In genomic region chr11:112302226-112302868, GRCh38 we compare ENCODE assay signal across 13 cellular contexts. TPM values are rescaled to one million over a fixed set of nuclear protein-coding genes. Genes with fewer than 3 reads are reported as not detected.
DNase-seq lines count a peak whose midpoint lies in the region; TF ChIP-seq lines count a peak whose summit lies in the region.
"Had no signal": no experiment of that assay in that cellular context is flagged by ENCODE, and none has a peak within 500 bp of the region (broad histone marks: within the 10 kb centered on the region; RNA-seq: fewer than 3 reads in every experiment).

No MANE protein-coding gene starts in this region.

- H3K9me3 Mint-ChIP-seq in activated CD4-positive, alpha-beta T cell treated with anti-CD3 and anti-CD28 coated beads, Interleukin-2, amount 10 ng/mL, durations not matched to agents 7 days and 5 days = no peaks in the 10 kb centered on the region

- H3F3A ChIP-seq in SK-N-SH (replicated peaks; ENCODE audit: insufficient read depth) = peaks cover 7% of the 10 kb centered on the region

- peak overlapping the region; percentile 55; the same call in 1 of the 2 replicates for H2AFZ ChIP-seq in SK-N-SH (ENCODE audit: low read depth)

- TF ChIP-seq CTCF in SK-N-SH (IDR thresholded peaks at IDR 0.05) (no peak), fibroblast of pulmonary artery (IDR thresholded peaks at IDR 0.05; ENCODE audit: low read length, missing control alignments) (no peak)

- H3K36me3 ChIP-seq in SK-N-SH (replicated peaks in 1 of 2; ENCODE audit: control insufficient read depth in 1 of 2, insufficient read depth in 2 of 2, low read length in 1 of 2) = no peaks in the 10 kb centered on the region
- H3K36me3 ChIP-seq in skeletal muscle tissue (ENCODE audit: control insufficient read depth in 3 of 3, insufficient read depth in 3 of 3, low read length in 3 of 3) = peaks cover 0 to 6% (median 2%) of the 10 kb centered on the region in 3 donors

- H3K9me2 ChIP-seq in SK-N-SH = no peaks in the 10 kb centered on the region

- H3K4me1 ChIP-seq in SK-N-SH (ENCODE audit: control insufficient read depth in 1 of 2, insufficient read depth in 2 of 2, low read depth in 1 of 2, low read length in 1 of 2) = peaks cover 0 to 30% of the 10 kb centered on the region in 2 experiments
- peaks cover 6 to 28% (median 13%) of the 10 kb centered on the region in 3 donors for H3K4me1 ChIP-seq in skeletal muscle tissue (ENCODE audit: control insufficient read depth in 3 of 3, insufficient read depth in 3 of 3, low read length in 3 of 3)

- H3K36me3 Mint-ChIP-seq in activated CD4-positive, alpha-beta T cell treated with anti-CD3 and anti-CD28 coated beads, Interleukin-2, amount 10 ng/mL, durations not matched to agents 7 days and 5 days (ENCODE audit: low read depth) = no peaks in the 10 kb centered on the region

- WGBS in SK-N-SH (ENCODE audit: low lambda C conversion rate) = 59% methylated on average over 5 of the region's 5 CpGs

- H3K9ac ChIP-seq in SK-N-SH (no peak overlapping the region), skeletal muscle tissue (ENCODE audit: low read depth in 1 of 3, low read length in 3 of 3) (peak overlapping the region in 2 of 3 donors; percentile 17 to 35)

- no peaks in the 10 kb centered on the region for H3K79me2 ChIP-seq in SK-N-SH (ENCODE audit: insufficient read depth)

- no peaks in the 10 kb centered on the region for H4K20me1 ChIP-seq in SK-N-SH (ENCODE audit: insufficient read depth)

- no peak overlapping the region for H3K4me3 ChIP-seq in SK-N-SH (ENCODE audit: low read depth in 2 of 2, low read length in 1 of 2)
- no peak overlapping the region for H3K4me3 ChIP-seq in fibroblast of pulmonary artery (replicated peaks; ENCODE audit: low read depth, low read length)
- no peak overlapping the region for H3K4me3 ChIP-seq in skeletal muscle tissue (ENCODE audit: low read length in 3 of 3)

- peak in 1 of 2 experiments; percentile 27; a peak in 1 of 4 replicates for TF ChIP-seq EP300 in SK-N-SH (IDR thresholded peaks at IDR 0.05; ENCODE audit: borderline replicate concordance in 1 of 2, low read depth in 1 of 2, low read length in 1 of 2)

- no peak for DNase-seq in activated CD4-positive, alpha-beta T cell treated with anti-CD3 and anti-CD28 coated beads, Interleukin-2, amount 10 ng/mL, durations not matched to agents 7 days and 5 days
- DNase-seq in activated CD4-positive, alpha-beta T cell treated with anti-CD3 and anti-CD28 coated beads for 48 hours = no peak
- DNase-seq in SK-N-SH (no peak), fibroblast of pulmonary artery (ENCODE audit: low read depth) (peak; percentile 28), putamen (ENCODE audit: low spot score) (no peak), DMS 273 (lab: John Stamatoyannopoulos, UW; ENCODE audit: unreplicated experiment) (no peak), COR-L47 (lab: John Stamatoyannopoulos, UW) (no peak)
- DNase-seq: activated gamma-delta T cell, NCI-H2171, T-helper 17 cell had no signal

- peak overlapping the region; percentile 14; the same call in 1 of the 2 replicates for H3K4me2 ChIP-seq in SK-N-SH

- no peaks in the 10 kb centered on the region for H3K27me3 Mint-ChIP-seq in activated CD4-positive, alpha-beta T cell treated with anti-CD3 and anti-CD28 coated beads, Interleukin-2, amount 10 ng/mL, durations not matched to agents 7 days and 5 days
- H3K27me3 Mint-ChIP-seq: T-helper 17 cell had no signal

- H3K27me3 ChIP-seq in SK-N-SH (ENCODE audit: insufficient read depth) = no peaks in the 10 kb centered on the region
- no peaks in the 10 kb centered on the region for H3K27me3 ChIP-seq in skeletal muscle tissue (ENCODE audit: control insufficient read depth in 3 of 3, insufficient read depth in 3 of 3, low read length in 3 of 3)

- peaks cover 32% of the 10 kb centered on the region for H3K4me1 Mint-ChIP-seq in activated CD4-positive, alpha-beta T cell treated with anti-CD3 and anti-CD28 coated beads, Interleukin-2, amount 10 ng/mL, durations not matched to agents 7 days and 5 days

- CTCF ChIA-PET in activated CD4-positive, alpha-beta T cell treated with anti-CD3 and anti-CD28 coated beads, Interleukin-2, amount 10 ng/mL, durations not matched to agents 7 days and 5 days (lab: Charles Lee) = interaction anchor here (1.0 kb wide), 1 partner anchor 20 kb away, joined by 4 read pairs; no protein-coding TSS in a partner anchor
- CTCF ChIA-PET in SK-N-SH (lab: Yijun Ruan, JAX) = no interaction called here

- no peak for TF ChIP-seq RAD21 in SK-N-SH (IDR thresholded peaks at IDR 0.05; ENCODE audit: low read length)

- no peaks in the 10 kb centered on the region for H3K9me3 ChIP-seq in SK-N-SH
- H3K9me3 ChIP-seq in skeletal muscle tissue (ENCODE audit: control insufficient read depth in 3 of 3, low read length in 3 of 3) = no peaks in the 10 kb centered on the region

- H3K27ac ChIP-seq in SK-N-SH (ENCODE audit: low read depth in 2 of 2, low read length in 1 of 2) = peak overlapping the region; percentile 30 to 58; a peak in 3 of 4 replicates
- peak overlapping the region; percentile 40 for H3K27ac ChIP-seq in skeletal muscle tissue (ENCODE audit: low read depth, low read length)

- H3K27ac Mint-ChIP-seq in activated CD4-positive, alpha-beta T cell treated with anti-CD3 and anti-CD28 coated beads, Interleukin-2, amount 10 ng/mL, durations not matched to agents 7 days and 5 days = peak overlapping the region; percentile 31
- H3K27ac Mint-ChIP-seq: T-helper 17 cell had no signal

- POLR2A ChIA-PET in activated CD4-positive, alpha-beta T cell treated with anti-CD3 and anti-CD28 coated beads, Interleukin-2, amount 10 ng/mL, durations not matched to agents 7 days and 5 days (lab: Charles Lee) = no interaction called here
- POLR2A ChIA-PET in SK-N-SH (lab: Yijun Ruan, JAX) = no interaction called here

- no peak overlapping the region for H3K4me3 Mint-ChIP-seq in activated CD4-positive, alpha-beta T cell treated with anti-CD3 and anti-CD28 coated beads, Interleukin-2, amount 10 ng/mL, durations not matched to agents 7 days and 5 days
- H3K4me3 Mint-ChIP-seq: T-helper 17 cell had no signal

TF ChIP-seq in SK-N-SH, 30 proteins besides CTCF, POLR2A, EP300 and RAD21 (continues in another document):
- peak; percentile 39 for TF ChIP-seq PBX3 (IDR thresholded peaks at IDR 0.05)
- no peak for TF ChIP-seq REST (IDR thresholded peaks at IDR 0.05; ENCODE audit: low read depth, low read length)
- TF ChIP-seq GABPA (IDR thresholded peaks at IDR 0.05; ENCODE audit: low read depth) = no peak
- TF ChIP-seq RXRA (IDR thresholded peaks at IDR 0.05; ENCODE audit: borderline replicate concordance, low read depth) = no peak
- no peak for TF ChIP-seq TAF1 (IDR thresholded peaks at IDR 0.05; ENCODE audit: borderline replicate concordance, low read depth, low read length)
- TF ChIP-seq RCOR1 (IDR thresholded peaks at IDR 0.05; ENCODE audit: low read length) = no peak
- TF ChIP-seq ELF1 (IDR thresholded peaks at IDR 0.05) = no peak
- TF ChIP-seq TEAD4 (IDR thresholded peaks at IDR 0.05; ENCODE audit: borderline replicate concordance, insufficient read depth) = no peak
- TF ChIP-seq TCF12 (IDR thresholded peaks at IDR 0.05) = 0 out of 2 replicates have a peak, but pooled peaks have one; percentile 22
- TF ChIP-seq GATA2 (CRISPR knock-in tag; IDR thresholded peaks at IDR 0.05) = no peak
- TF ChIP-seq NFIC (IDR thresholded peaks at IDR 0.05; ENCODE audit: borderline replicate concordance) = no peak

RNA-seq across cellular contexts. Expression of gene PLET1, which starts 41.7 kb away (rescaled TPM):
- not detected for total RNA-seq in activated CD4-positive, alpha-beta T cell treated with anti-CD3 and anti-CD28 coated beads, Interleukin-2, amount 10 ng/mL, durations not matched to agents 7 days and 5 days
- not detected in 2 replicates for polyA plus RNA-seq in SK-N-SH (2012; rRNA removed)
- not detected in 2 replicates for polyA plus RNA-seq in SK-N-SH (2012; cell fraction: cytosol; rRNA removed)
- polyA plus RNA-seq in SK-N-SH (2012; cell fraction: nucleus; rRNA removed) = not detected in 2 replicates
- not detected for total RNA-seq in skeletal muscle tissue
- total RNA-seq: esophagus mucosa, mesenteric fat pad, T-helper 17 cell had no signal
